ENCODE assay signal across 9 cellular contexts in the genomic region with DNA sequence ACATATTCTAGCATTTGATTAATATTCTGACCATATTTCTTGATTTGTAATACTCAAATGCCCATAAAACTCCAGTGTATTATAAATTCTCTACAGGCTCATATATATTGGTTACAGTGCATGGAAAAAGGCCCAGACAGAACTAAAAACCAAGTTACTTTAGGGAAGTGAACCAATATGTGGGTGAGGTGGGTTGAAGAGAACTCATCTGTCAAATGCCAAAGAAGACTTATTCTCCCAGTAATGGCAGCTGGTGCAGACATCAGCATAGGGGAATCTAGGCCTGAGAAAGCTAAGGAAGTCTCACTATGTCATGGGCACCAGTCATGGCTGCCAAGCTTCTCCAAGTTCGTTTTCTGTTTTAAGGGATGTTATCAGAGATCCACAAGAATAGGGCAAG. TPM values are rescaled to one million over a fixed set of nuclear protein-coding genes. Genes with fewer than 3 reads are reported as not detected.
"Had no signal": no experiment of that assay in that cellular context is flagged by ENCODE, and none has a peak within 500 bp of the region (broad histone marks: within the 10 kb centered on the region; RNA-seq: fewer than 3 reads in every experiment).

No MANE protein-coding gene starts in this region.

- H3K4me3 Mint-ChIP-seq: HFFc6 had no signal

- H2AFZ ChIP-seq: GM23248 had no signal

- H3K9ac ChIP-seq: GM23248 had no signal

- H3K4me3 ChIP-seq: GM23248, HAP-1, K562 had no signal

- H3K27ac ChIP-seq: GM23248, HL-60 had no signal

- H3K27ac Mint-ChIP-seq: HFFc6 had no signal

- DNase-seq: GM23248, GOT3, H7, HFFc6, IMR-90 had no signal

- H3K4me1 ChIP-seq: HAP-1 had no signal

- ATAC-seq: HCT116, K562 had no signal

RNA-seq across cellular contexts. Expression of a gene that starts 30.6 kb away (rescaled TPM):
- total RNA-seq: H7 had no signal
